In genomic region chr2:48328159-48328816, GRCh38 we compare ENCODE assay signal across 10 cellular contexts. TPM values are rescaled to one million over a fixed set of nuclear protein-coding genes. Genes with fewer than 3 reads are reported as not detected.
A peak's percentile ranks its signal among the peaks of the same experiment; 100 is the strongest.
DNase-seq lines count a peak whose midpoint lies in the region; ATAC-seq and TF ChIP-seq lines count a peak whose summit lies in the region.
"Had no signal": no experiment of that assay in that cellular context is flagged by ENCODE, and none has a peak within 500 bp of the region (broad histone marks: within the 10 kb centered on the region; RNA-seq: fewer than 3 reads in every experiment).

No MANE protein-coding gene starts in this region.

- CTCF ChIA-PET in activated CD4-positive, alpha-beta T cell treated with anti-CD3 and anti-CD28 coated beads for 36 hours (lab: Charles Lee): no interaction called here

- peaks cover 5% of the 10 kb centered on the region for H3K4me1 ChIP-seq in mucosa of descending colon (ENCODE audit: low read depth)

- no peaks in the 10 kb centered on the region for H3K36me3 ChIP-seq in mucosa of descending colon (ENCODE audit: low read depth)

- H3K27ac Mint-ChIP-seq in activated CD4-positive, alpha-beta T cell treated with anti-CD3 and anti-CD28 coated beads for 36 hours: peak overlapping the region; percentile 6
- no peak overlapping the region for H3K27ac Mint-ChIP-seq in stimulated activated effector memory CD8-positive, alpha-beta T cell treated with anti-CD3 and anti-CD28 coated beads, Interleukin-12 subunit alpha, Interleukin-12 subunit beta, amount 100 ng/mL, for 72 hours

- POLR2A ChIA-PET in activated CD4-positive, alpha-beta T cell treated with anti-CD3 and anti-CD28 coated beads for 36 hours (lab: Charles Lee): no interaction called here

- H3K9me3 Mint-ChIP-seq in activated CD4-positive, alpha-beta T cell treated with anti-CD3 and anti-CD28 coated beads for 36 hours (ENCODE audit: low read depth): no peaks in the 10 kb centered on the region
- H3K9me3 Mint-ChIP-seq in stimulated activated effector memory CD8-positive, alpha-beta T cell treated with anti-CD3 and anti-CD28 coated beads, Interleukin-12 subunit alpha, Interleukin-12 subunit beta, amount 100 ng/mL, for 72 hours: peaks cover 3% of the 10 kb centered on the region

- intact Hi-C loops in activated CD4-positive, alpha-beta T cell treated with anti-CD3 and anti-CD28 coated beads for 36 hours (cut with DNase I, micrococcal nuclease): no loop called here
- intact Hi-C loops in mucosa of descending colon (cut with DNase I, micrococcal nuclease): no loop called here

- no peaks in the 10 kb centered on the region for H3K27me3 Mint-ChIP-seq in activated CD4-positive, alpha-beta T cell treated with anti-CD3 and anti-CD28 coated beads for 36 hours

- TF ChIP-seq CTCF in mucosa of descending colon (IDR thresholded peaks at IDR 0.05): no peak

- peaks cover 4% of the 10 kb centered on the region for H3K36me3 Mint-ChIP-seq in activated CD4-positive, alpha-beta T cell treated with anti-CD3 and anti-CD28 coated beads for 36 hours (ENCODE audit: low read depth)
- H3K36me3 Mint-ChIP-seq in stimulated activated effector memory CD8-positive, alpha-beta T cell treated with anti-CD3 and anti-CD28 coated beads, Interleukin-12 subunit alpha, Interleukin-12 subunit beta, amount 100 ng/mL, for 72 hours: peaks cover 5% of the 10 kb centered on the region

- H3K9me3 ChIP-seq in mucosa of descending colon: no peaks in the 10 kb centered on the region

- no peak overlapping the region for H3K4me3 Mint-ChIP-seq in activated CD4-positive, alpha-beta T cell treated with anti-CD3 and anti-CD28 coated beads for 36 hours
- H3K4me3 Mint-ChIP-seq in stimulated activated effector memory CD8-positive, alpha-beta T cell treated with anti-CD3 and anti-CD28 coated beads, Interleukin-12 subunit alpha, Interleukin-12 subunit beta, amount 100 ng/mL, for 72 hours: no peak overlapping the region

- no peak overlapping the region for H3K4me3 ChIP-seq in mucosa of descending colon
- H3K4me3 ChIP-seq: hepatocyte had no signal

- peak; percentile 44 for ATAC-seq in activated CD4-positive, alpha-beta T cell treated with anti-CD3 and anti-CD28 coated beads for 36 hours
- ATAC-seq in HG02678 (IDR thresholded peaks at IDR 0.05; ENCODE audit: unreplicated experiment): peak; percentile 73
- ATAC-seq in stimulated activated effector memory CD8-positive, alpha-beta T cell treated with anti-CD3 and anti-CD28 coated beads, Interleukin-12 subunit alpha, Interleukin-12 subunit beta, amount 100 ng/mL, for 72 hours: peak; percentile 68
- ATAC-seq in GM19328 (IDR thresholded peaks at IDR 0.05; ENCODE audit: unreplicated experiment): no peak
- no peak for ATAC-seq in mucosa of descending colon

- peaks cover 73% of the 10 kb centered on the region for H3K4me1 Mint-ChIP-seq in activated CD4-positive, alpha-beta T cell treated with anti-CD3 and anti-CD28 coated beads for 36 hours
- H3K4me1 Mint-ChIP-seq in stimulated activated effector memory CD8-positive, alpha-beta T cell treated with anti-CD3 and anti-CD28 coated beads, Interleukin-12 subunit alpha, Interleukin-12 subunit beta, amount 100 ng/mL, for 72 hours: peaks cover 37% of the 10 kb centered on the region

- no peak for DNase-seq in activated CD4-positive, alpha-beta T cell treated with anti-CD3 and anti-CD28 coated beads for 36 hours
- no peak for DNase-seq in activated CD4-positive, alpha-beta T cell treated with anti-CD3 and anti-CD28 coated beads, Interleukin-2, amount 50 U/mL, for 48 hours
- peak; percentile 20 for DNase-seq in NCI-H69 (lab: John Stamatoyannopoulos, UW)
- no peak for DNase-seq in stimulated activated effector memory CD8-positive, alpha-beta T cell treated with anti-CD3 and anti-CD28 coated beads, Interleukin-12 subunit alpha, Interleukin-12 subunit beta, amount 100 ng/mL, for 72 hours (ENCODE audit: low spot score in 2 of 2)
- DNase-seq in mucosa of descending colon: no peak
- no peak for DNase-seq in stimulated activated naive CD4-positive, alpha-beta T cell (lab: John Stamatoyannopoulos, UW)
- DNase-seq: activated CD4-positive, CD25-positive, alpha-beta regulatory T cell had no signal

RNA-seq across cellular contexts. Expression of gene FOXN2, which starts 13.8 kb away (rescaled TPM):
- total RNA-seq in activated CD4-positive, alpha-beta T cell treated with anti-CD3 and anti-CD28 coated beads for 36 hours: 10 to 100 TPM; 42.3 to 49.5 TPM
- 10 to 100 TPM; 14.9 to 19.6 (median 17.9) TPM for total RNA-seq in mucosa of descending colon

Comparison
In these comparisons a context has a peak if more than half of its experiments do, and no peak if none do; other contexts are left out.
1. ATAC-seq: peak in activated CD4-positive, alpha-beta T cell treated with anti-CD3 and anti-CD28 coated beads for 36 hours (single experiment), HG02678 (single experiment) and stimulated activated effector memory CD8-positive, alpha-beta T cell treated with anti-CD3 and anti-CD28 coated beads, Interleukin-12 subunit alpha, Interleukin-12 subunit beta, amount 100 ng/mL, for 72 hours (single experiment); none in GM19328 (single experiment) and mucosa of descending colon (single experiment).